In the genomic region with DNA sequence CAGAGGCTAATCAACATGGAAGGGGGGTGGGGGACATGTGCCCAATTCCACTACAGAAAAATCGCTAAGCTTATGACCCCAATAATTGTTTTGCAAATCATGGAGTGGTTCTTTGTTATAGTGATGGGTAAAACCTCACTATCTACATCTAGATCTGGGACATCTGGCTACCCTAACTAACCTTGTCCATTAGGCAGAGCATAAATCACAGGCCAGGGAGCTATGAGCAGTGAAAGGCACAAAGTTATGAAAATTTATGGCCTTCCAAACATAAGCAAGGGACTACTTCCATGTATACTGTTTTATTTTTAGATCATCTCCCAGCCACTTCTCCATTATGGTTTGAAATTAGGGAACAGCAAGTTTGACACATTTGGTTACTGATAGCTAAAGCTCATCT, we compare ENCODE assay signal across 21 cellular contexts.
"Had no signal": no experiment of that assay in that cellular context is flagged by ENCODE, and none has a peak within 500 bp of the region (broad histone marks: within the 10 kb centered on the region; RNA-seq: fewer than 3 reads in every experiment).

No MANE protein-coding gene starts in this region.

- ATAC-seq: foreskin keratinocyte; gastroesophageal sphincter; heart left ventricle; left lobe of liver; mucosa of descending colon; naive thymus-derived CD8-positive, alpha-beta T cell had no signal

- FAIRE-seq: endothelial cell of umbilical vein, frontal cortex, kidney had no signal

- DNase-seq: dermis blood vessel endothelial cell; dorsolateral prefrontal cortex; effector CD4-positive, alpha-beta T cell; effector memory CD4-positive, alpha-beta T cell; foreskin keratinocyte; heart left ventricle; hypothalamus; immature natural killer cell; islet precursor cell; kidney; kidney glomerular epithelial cell; left ventricle myocardium inferior; mammary epithelial cell; mesendoderm; mucosa of descending colon; naive B cell; naive thymus-derived CD8-positive, alpha-beta T cell had no signal
